In the genomic region with DNA sequence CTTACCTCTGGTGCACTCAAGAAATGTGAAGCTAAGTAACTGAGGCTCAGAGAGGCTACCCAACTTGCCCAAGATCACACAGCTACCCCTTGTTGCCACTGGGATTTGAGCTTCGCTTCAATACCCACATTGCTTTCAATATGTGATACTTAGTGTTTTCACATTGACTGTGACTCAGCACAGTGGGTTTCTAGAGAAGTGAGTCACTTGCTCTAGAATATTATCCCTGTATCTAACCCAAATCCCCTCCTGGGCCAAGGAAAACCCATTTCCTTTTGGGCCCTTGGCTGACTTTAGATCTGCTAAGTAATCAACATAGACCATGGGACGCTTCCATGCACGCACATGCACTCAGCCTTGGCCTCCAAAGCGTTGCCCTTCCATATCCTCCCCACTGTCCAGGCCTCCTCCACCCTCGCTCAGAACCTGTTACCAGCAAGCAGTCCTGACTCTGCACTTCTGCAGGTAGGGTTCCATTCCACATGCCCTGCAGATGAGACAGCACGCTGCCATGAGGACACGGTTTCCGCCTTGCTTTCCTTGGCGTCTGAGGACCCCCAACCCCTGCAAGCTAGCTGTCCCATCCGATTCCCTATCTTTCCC, we compare ENCODE assay signal across 17 cellular contexts.
A peak's percentile ranks its signal among the peaks of the same experiment; 100 is the strongest.
DNase-seq lines count a peak whose midpoint lies in the region; ATAC-seq and TF ChIP-seq lines count a peak whose summit lies in the region.
"Had no signal": no experiment of that assay in that cellular context is flagged by ENCODE, and none has a peak within 500 bp of the region (broad histone marks: within the 10 kb centered on the region; RNA-seq: fewer than 3 reads in every experiment).

No MANE protein-coding gene starts in this region.

- peaks cover 10% of the 10 kb centered on the region for H3K4me1 Mint-ChIP-seq in activated CD8-positive, alpha-beta memory T cell treated with anti-CD3 and anti-CD28 coated beads, Interleukin-2, amount 10 ng/mL, durations not matched to agents 7 days and 5 days
- peaks cover 19% of the 10 kb centered on the region for H3K4me1 Mint-ChIP-seq in stimulated activated memory B cell treated with anti-CD40 and anti-IgM and Interleukin-4, amounts not matched to agents 10 μg/mL and 1 μg/mL and 100 μg/mL, for 72 hours

- no peak overlapping the region for H3K4me3 Mint-ChIP-seq in activated CD8-positive, alpha-beta memory T cell treated with anti-CD3 and anti-CD28 coated beads, Interleukin-2, amount 10 ng/mL, durations not matched to agents 7 days and 5 days
- H3K4me3 Mint-ChIP-seq in stimulated activated memory B cell treated with anti-CD40 and anti-IgM and Interleukin-4, amounts not matched to agents 10 μg/mL and 1 μg/mL and 100 μg/mL, for 72 hours = no peak overlapping the region
- H3K4me3 Mint-ChIP-seq: activated CD4-positive, alpha-beta T cell treated with anti-CD3 and anti-CD28 coated beads, Interleukin-2, amount 10 ng/mL, durations not matched to agents 24 days and 14 days; activated naive CD8-positive, alpha-beta T cell treated with anti-CD3 and anti-CD28 coated beads, Interleukin-2, amount 10 ng/mL, durations not matched to agents 7 days and 5 days; nephron progenitor cell; T-cell had no signal

- no peak overlapping the region for H3K27ac Mint-ChIP-seq in activated CD8-positive, alpha-beta memory T cell treated with anti-CD3 and anti-CD28 coated beads, Interleukin-2, amount 10 ng/mL, durations not matched to agents 7 days and 5 days
- H3K27ac Mint-ChIP-seq in stimulated activated memory B cell treated with anti-CD40 and anti-IgM and Interleukin-4, amounts not matched to agents 10 μg/mL and 1 μg/mL and 100 μg/mL, for 72 hours = no peak overlapping the region
- H3K27ac Mint-ChIP-seq: activated CD4-positive, alpha-beta T cell treated with anti-CD3 and anti-CD28 coated beads, Interleukin-2, amount 10 ng/mL, durations not matched to agents 24 days and 14 days; activated naive CD8-positive, alpha-beta T cell treated with anti-CD3 and anti-CD28 coated beads, Interleukin-2, amount 10 ng/mL, durations not matched to agents 7 days and 5 days; nephron progenitor cell; T-cell had no signal

- H3K36me3 Mint-ChIP-seq in activated CD8-positive, alpha-beta memory T cell treated with anti-CD3 and anti-CD28 coated beads, Interleukin-2, amount 10 ng/mL, durations not matched to agents 7 days and 5 days = no peaks in the 10 kb centered on the region
- H3K36me3 Mint-ChIP-seq in stimulated activated memory B cell treated with anti-CD40 and anti-IgM and Interleukin-4, amounts not matched to agents 10 μg/mL and 1 μg/mL and 100 μg/mL, for 72 hours = no peaks in the 10 kb centered on the region
- H3K36me3 Mint-ChIP-seq: activated naive CD8-positive, alpha-beta T cell treated with anti-CD3 and anti-CD28 coated beads, Interleukin-2, amount 10 ng/mL, durations not matched to agents 7 days and 5 days; T-cell had no signal

- DNase-seq in activated CD8-positive, alpha-beta memory T cell treated with anti-CD3 and anti-CD28 coated beads, Interleukin-2, amount 10 ng/mL, durations not matched to agents 7 days and 5 days = peak; percentile 32
- DNase-seq in activated CD8-positive, alpha-beta memory T cell treated with anti-CD3 and anti-CD28 coated beads, Interleukin-2, amount 50 U/mL, for 48 hours = no peak
- DNase-seq in RPMI7951 (ENCODE audit: low read depth) = peak; percentile 82
- peak; percentile 30 for DNase-seq in epithelial cell of proximal tubule (ENCODE audit: low read depth)
- no peak for DNase-seq in NK-92 (lab: John Stamatoyannopoulos, UW; ENCODE audit: unreplicated experiment)
- no peak for DNase-seq in DMS79 treated with DMSO at 0.1 percent for 48 hours (lab: John Stamatoyannopoulos, UW)
- DNase-seq in activated effector memory CD4-positive, alpha-beta T cell treated with anti-CD3 and anti-CD28 coated beads, Interleukin-2, amount 50 U/mL, for 16 hours = no peak
- DNase-seq: activated CD4-positive, alpha-beta T cell treated with anti-CD3 and anti-CD28 coated beads, Interleukin-2, amount 10 ng/mL, durations not matched to agents 24 days and 14 days; activated naive CD8-positive, alpha-beta T cell treated with anti-CD3 and anti-CD28 coated beads, Interleukin-2, amount 10 ng/mL, durations not matched to agents 7 days and 5 days; COR-L47; NCI-H226; nephron progenitor cell; PC-9; small intestine; T-cell; transverse colon had no signal

- no peak for TF ChIP-seq CTCF in epithelial cell of proximal tubule (conservative IDR thresholded peaks at IDR 0.05; ENCODE audit: low read depth, low read length)

- no peak overlapping the region for H3K4me3 ChIP-seq in epithelial cell of proximal tubule (ENCODE audit: low read depth, low read length)
- H3K4me3 ChIP-seq: PC-9, transverse colon had no signal

- H3K27me3 Mint-ChIP-seq in activated CD8-positive, alpha-beta memory T cell treated with anti-CD3 and anti-CD28 coated beads, Interleukin-2, amount 10 ng/mL, durations not matched to agents 7 days and 5 days = no peaks in the 10 kb centered on the region
- peaks cover 12% of the 10 kb centered on the region for H3K27me3 Mint-ChIP-seq in stimulated activated memory B cell treated with anti-CD40 and anti-IgM and Interleukin-4, amounts not matched to agents 10 μg/mL and 1 μg/mL and 100 μg/mL, for 72 hours

- ATAC-seq in activated CD8-positive, alpha-beta memory T cell treated with anti-CD3 and anti-CD28 coated beads, Interleukin-2, amount 10 ng/mL, durations not matched to agents 7 days and 5 days = no peak
- peak; percentile 46 for ATAC-seq in stimulated activated memory B cell treated with anti-CD40 and anti-IgM and Interleukin-4, amounts not matched to agents 10 μg/mL and 1 μg/mL and 100 μg/mL, for 72 hours
- ATAC-seq: T-cell had no signal

- no peaks in the 10 kb centered on the region for H3K9me3 Mint-ChIP-seq in activated CD8-positive, alpha-beta memory T cell treated with anti-CD3 and anti-CD28 coated beads, Interleukin-2, amount 10 ng/mL, durations not matched to agents 7 days and 5 days (ENCODE audit: low read depth)
- no peaks in the 10 kb centered on the region for H3K9me3 Mint-ChIP-seq in stimulated activated memory B cell treated with anti-CD40 and anti-IgM and Interleukin-4, amounts not matched to agents 10 μg/mL and 1 μg/mL and 100 μg/mL, for 72 hours
- H3K9me3 Mint-ChIP-seq: activated CD4-positive, alpha-beta T cell treated with anti-CD3 and anti-CD28 coated beads, Interleukin-2, amount 10 ng/mL, durations not matched to agents 24 days and 14 days; activated naive CD8-positive, alpha-beta T cell treated with anti-CD3 and anti-CD28 coated beads, Interleukin-2, amount 10 ng/mL, durations not matched to agents 7 days and 5 days; nephron progenitor cell; T-cell had no signal

- CTCF ChIA-PET in activated CD8-positive, alpha-beta memory T cell treated with anti-CD3 and anti-CD28 coated beads, Interleukin-2, amount 10 ng/mL, durations not matched to agents 7 days and 5 days (lab: Charles Lee) = no interaction called here

Comparison
In these comparisons a context has a peak if more than half of its experiments do, and no peak if none do; other contexts are left out.
1. DNase-seq: peak in activated CD8-positive, alpha-beta memory T cell treated with anti-CD3 and anti-CD28 coated beads, Interleukin-2, amount 10 ng/mL, durations not matched to agents 7 days and 5 days (single experiment), RPMI7951 (single experiment) and epithelial cell of proximal tubule (single experiment); none in activated CD8-positive, alpha-beta memory T cell treated with anti-CD3 and anti-CD28 coated beads, Interleukin-2, amount 50 U/mL, for 48 hours (single experiment), NK-92 (single experiment), DMS79 treated with DMSO at 0.1 percent for 48 hours (single experiment) and activated effector memory CD4-positive, alpha-beta T cell treated with anti-CD3 and anti-CD28 coated beads, Interleukin-2, amount 50 U/mL, for 16 hours (single experiment).